13 cellular contexts compared by ENCODE assay signal in the genomic region with DNA sequence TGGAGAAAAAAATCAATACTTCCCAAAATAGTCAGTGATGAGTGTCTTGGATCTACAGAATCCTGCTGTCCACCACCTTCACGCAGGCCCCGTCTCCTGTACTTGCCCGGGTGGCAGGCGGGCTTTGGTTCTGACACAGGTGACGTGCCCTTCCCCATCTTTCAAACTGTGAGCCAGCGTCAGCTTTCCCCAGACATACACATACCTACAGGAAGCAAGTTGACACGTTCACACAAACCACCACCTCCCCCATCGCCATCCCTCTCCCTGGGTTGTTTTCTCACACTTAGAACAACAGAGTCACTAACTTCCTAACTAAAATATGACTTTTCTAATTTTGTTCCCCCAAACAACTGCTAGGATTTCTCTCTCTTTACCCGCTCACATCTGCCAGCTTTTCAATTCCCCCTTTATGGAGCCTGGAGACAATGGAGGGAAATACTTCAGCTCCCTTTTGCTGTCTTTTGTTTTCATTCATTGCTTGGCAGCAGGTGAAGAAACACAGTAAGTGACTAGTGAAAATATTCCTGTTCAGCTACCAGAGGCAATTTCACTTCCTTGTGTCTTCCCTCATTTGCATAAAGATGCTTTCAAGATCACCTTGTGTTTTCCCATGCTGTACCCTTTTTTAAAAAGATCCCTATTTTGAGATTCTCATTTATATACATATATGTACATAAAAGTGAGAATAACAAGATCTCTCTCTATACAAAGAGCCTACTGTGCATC.
DNase-seq lines count a peak whose midpoint lies in the region; ATAC-seq and TF ChIP-seq lines count a peak whose summit lies in the region.
"Had no signal": no experiment of that assay in that cellular context is flagged by ENCODE, and none has a peak within 500 bp of the region (broad histone marks: within the 10 kb centered on the region; RNA-seq: fewer than 3 reads in every experiment).

No MANE protein-coding gene starts in this region.

- DNase-seq in T-helper 1 cell (no peak), GM23338 (ENCODE audit: low spot score) (peak; percentile 39), Karpas-422 (no peak), body of pancreas (no peak), GM13977 (ENCODE audit: low spot score) (no peak), T1000 (lab: John Stamatoyannopoulos, UW) (no peak)
- no peak for DNase-seq in naive thymus-derived CD4-positive, alpha-beta T cell
- DNase-seq: ACHN, NCI-H526, stomach had no signal

- H3K9me2 ChIP-seq in GM23338 (ENCODE audit: insufficient read depth) (no peaks in the 10 kb centered on the region), Karpas-422 (replicated peaks; ENCODE audit: insufficient read depth, low read length) (no peaks in the 10 kb centered on the region)

- POLR2A ChIA-PET in naive thymus-derived CD4-positive, alpha-beta T cell (lab: Charles Lee) = no interaction called here

- no peaks in the 10 kb centered on the region for H3F3A ChIP-seq in GM23338 (replicated peaks; ENCODE audit: low read depth)

- H3K4me3 Mint-ChIP-seq in T-helper 1 cell treated with Interleukin-12 subunit alpha and Interleukin-12 subunit beta and Interleukin-4 antibody, amounts not matched to agents 30 μg/mL and 1 μg/mL, for 36 hours = peak overlapping the region; percentile 10
- no peak overlapping the region for H3K4me3 Mint-ChIP-seq in GM23338
- peak overlapping the region in 3 of 10 donors; percentile 4 to 58 (median 32) for H3K4me3 Mint-ChIP-seq in naive thymus-derived CD4-positive, alpha-beta T cell
- H3K4me3 Mint-ChIP-seq: nephron had no signal

- H3K4me1 Mint-ChIP-seq in T-helper 1 cell treated with Interleukin-12 subunit alpha and Interleukin-12 subunit beta and Interleukin-4 antibody, amounts not matched to agents 30 μg/mL and 1 μg/mL, for 36 hours (ENCODE audit: low read depth) = peaks cover 36% of the 10 kb centered on the region
- H3K4me1 Mint-ChIP-seq in GM23338 = peaks cover 55% of the 10 kb centered on the region
- peaks cover 13 to 41% (median 23%) of the 10 kb centered on the region in 7 donors for H3K4me1 Mint-ChIP-seq in naive thymus-derived CD4-positive, alpha-beta T cell

- H3K27ac Mint-ChIP-seq in T-helper 1 cell treated with Interleukin-12 subunit alpha and Interleukin-12 subunit beta and Interleukin-4 antibody, amounts not matched to agents 30 μg/mL and 1 μg/mL, for 36 hours = peak overlapping the region; percentile 32
- H3K27ac Mint-ChIP-seq in GM23338 = peak overlapping the region; percentile 56
- H3K27ac Mint-ChIP-seq in naive thymus-derived CD4-positive, alpha-beta T cell = peak overlapping the region in 7 of 9 donors; percentile 11 to 82 (median 60)

- H3K27ac ChIP-seq in GM23338 (ENCODE audit: low read depth) (peak overlapping the region; percentile 67; the same call in 1 of the 2 replicates), Karpas-422 (ENCODE audit: low read length) (peak overlapping the region; percentile 46), body of pancreas (no peak overlapping the region)
- H3K27ac ChIP-seq in naive thymus-derived CD4-positive, alpha-beta T cell (ENCODE audit: low read depth, low read length) = no peak overlapping the region
- H3K27ac ChIP-seq: KMS-11, stomach had no signal

- ATAC-seq in GM23338 (no peak), body of pancreas (no peak)
- ATAC-seq in naive thymus-derived CD4-positive, alpha-beta T cell = no peak

- intact Hi-C loops in naive thymus-derived CD4-positive, alpha-beta T cell (cut with micrococcal nuclease) = no loop called here
- intact Hi-C loops in body of pancreas (cut with DNase I) = no loop called here

- H3K27me3 Mint-ChIP-seq in T-helper 1 cell treated with Interleukin-12 subunit alpha and Interleukin-12 subunit beta and Interleukin-4 antibody, amounts not matched to agents 30 μg/mL and 1 μg/mL, for 36 hours (ENCODE audit: low read depth) = no peaks in the 10 kb centered on the region
- H3K27me3 Mint-ChIP-seq in GM23338 (ENCODE audit: insufficient read depth, low read depth, poor library complexity) = peaks cover 11% of the 10 kb centered on the region
- no peaks in the 10 kb centered on the region for H3K27me3 Mint-ChIP-seq in naive thymus-derived CD4-positive, alpha-beta T cell

- no peak for TF ChIP-seq POLR2A in body of pancreas (IDR thresholded peaks at IDR 0.05)

- no peaks in the 10 kb centered on the region for H3K27me3 ChIP-seq in GM23338 (ENCODE audit: insufficient read depth)
- H3K27me3 ChIP-seq in Karpas-422 (ENCODE audit: low read length) = no peaks in the 10 kb centered on the region
- no peaks in the 10 kb centered on the region for H3K27me3 ChIP-seq in naive thymus-derived CD4-positive, alpha-beta T cell (ENCODE audit: control insufficient read depth in 2 of 2, insufficient read depth in 2 of 2, low read length in 2 of 2)
- H3K27me3 ChIP-seq in body of pancreas = no peaks in the 10 kb centered on the region
- H3K27me3 ChIP-seq: stomach had no signal

- H2AFZ ChIP-seq in GM23338 = no peak overlapping the region
- no peak overlapping the region for H2AFZ ChIP-seq in Karpas-422 (ENCODE audit: low read length)

- H3K36me3 Mint-ChIP-seq in T-helper 1 cell treated with Interleukin-12 subunit alpha and Interleukin-12 subunit beta and Interleukin-4 antibody, amounts not matched to agents 30 μg/mL and 1 μg/mL, for 36 hours (ENCODE audit: low read depth) = peaks cover 12% of the 10 kb centered on the region
- peaks cover 12% of the 10 kb centered on the region; the same call in 2 of the 3 replicates for H3K36me3 Mint-ChIP-seq in GM23338 (ENCODE audit: low read depth)
- peaks cover 0 to 35% (median 10%) of the 10 kb centered on the region in 5 donors for H3K36me3 Mint-ChIP-seq in naive thymus-derived CD4-positive, alpha-beta T cell

- TF ChIP-seq CTCF in GM23338 (conservative IDR thresholded peaks at IDR 0.05; ENCODE audit: low read depth in 2 of 2) = no peak
- TF ChIP-seq CTCF in body of pancreas (IDR thresholded peaks at IDR 0.05) = no peak
- TF ChIP-seq CTCF in GM13977 (IDR thresholded peaks at IDR 0.05; ENCODE audit: extremely low read depth, insufficient read depth, missing control alignments) = no peak

- WGBS in body of pancreas, 2 donors = 59 to 74% methylated on average over 9 of the region's 9 CpGs

- H3K4me2 ChIP-seq in GM23338 = 0 out of 2 replicates have a peak overlapping the region, but pooled peaks have one; percentile 10
- H3K4me2 ChIP-seq in Karpas-422 (ENCODE audit: low read depth, low read length, poor library complexity, severe bottlenecking) = peak overlapping the region; percentile 20
- H3K4me2 ChIP-seq: KMS-11 had no signal

- in situ Hi-C loops in GM13977 (cut with MboI; ENCODE audit: low pct_unique_long_range_greater_than_20kb, low sequenced_read_pairs, unreplicated experiment) = no loop called here

- CTCF ChIA-PET in naive thymus-derived CD4-positive, alpha-beta T cell (lab: Charles Lee) = interaction anchor here (0.6 kb wide), 1 partner anchor 552 kb away, joined by 3 read pairs; no protein-coding TSS in a partner anchor

- H4K20me1 ChIP-seq in GM23338 (replicated peaks; ENCODE audit: insufficient read depth) = no peaks in the 10 kb centered on the region
- H4K20me1 ChIP-seq in Karpas-422 (ENCODE audit: insufficient read depth, low read depth, low read length) = no peaks in the 10 kb centered on the region

- no peaks in the 10 kb centered on the region for H3K9me3 Mint-ChIP-seq in T-helper 1 cell treated with Interleukin-12 subunit alpha and Interleukin-12 subunit beta and Interleukin-4 antibody, amounts not matched to agents 30 μg/mL and 1 μg/mL, for 36 hours
- peaks cover 2% of the 10 kb centered on the region; the same call in 1 of the 3 replicates for H3K9me3 Mint-ChIP-seq in GM23338
- H3K9me3 Mint-ChIP-seq in naive thymus-derived CD4-positive, alpha-beta T cell = no peaks in the 10 kb centered on the region
- H3K9me3 Mint-ChIP-seq: nephron had no signal

- H3K4me1 ChIP-seq in GM23338 (ENCODE audit: insufficient read depth) (peaks cover 19% of the 10 kb centered on the region), Karpas-422 (ENCODE audit: low read length) (peaks cover 37% of the 10 kb centered on the region), body of pancreas (peaks cover 3% of the 10 kb centered on the region)
- H3K4me1 ChIP-seq in naive thymus-derived CD4-positive, alpha-beta T cell (ENCODE audit: control insufficient read depth in 2 of 2, insufficient read depth in 2 of 2, low read length in 2 of 2) = peaks cover 0 to 21% of the 10 kb centered on the region in 2 donors

- no peaks in the 10 kb centered on the region for H3K36me3 ChIP-seq in GM23338 (ENCODE audit: insufficient read depth)
- peaks cover 3% of the 10 kb centered on the region; the same call in 1 of the 2 replicates for H3K36me3 ChIP-seq in Karpas-422 (ENCODE audit: insufficient read depth, low read length)
- H3K36me3 ChIP-seq in naive thymus-derived CD4-positive, alpha-beta T cell (ENCODE audit: control insufficient read depth in 2 of 3, insufficient read depth in 3 of 3, low read length in 3 of 3) = peaks cover 0 to 8% (median 0%) of the 10 kb centered on the region in 3 experiments
- no peaks in the 10 kb centered on the region for H3K36me3 ChIP-seq in body of pancreas (replicated peaks in 1 of 2; ENCODE audit: insufficient read depth in 1 of 2, low read depth in 2 of 2)

- H3K4me3 ChIP-seq in GM23338 = no peak overlapping the region
- H3K4me3 ChIP-seq in Karpas-422 (ENCODE audit: low read length) = no peak overlapping the region
- no peak overlapping the region for H3K4me3 ChIP-seq in naive thymus-derived CD4-positive, alpha-beta T cell (ENCODE audit: low read length)
- no peak overlapping the region for H3K4me3 ChIP-seq in body of pancreas
- H3K4me3 ChIP-seq: stomach had no signal

- H3K9ac ChIP-seq in Karpas-422 (ENCODE audit: low read length) = no peak overlapping the region
- H3K9ac ChIP-seq: KMS-11 had no signal

- no peaks in the 10 kb centered on the region for H3K79me2 ChIP-seq in GM23338 (replicated peaks; ENCODE audit: insufficient read depth)
- peaks cover 47% of the 10 kb centered on the region for H3K79me2 ChIP-seq in Karpas-422 (ENCODE audit: low read length)

- H3K9me3 ChIP-seq in Karpas-422 (ENCODE audit: low read length) = no peaks in the 10 kb centered on the region
- no peaks in the 10 kb centered on the region for H3K9me3 ChIP-seq in naive thymus-derived CD4-positive, alpha-beta T cell (ENCODE audit: control insufficient read depth in 2 of 3, low read length in 3 of 3)
- no peaks in the 10 kb centered on the region for H3K9me3 ChIP-seq in body of pancreas
- H3K9me3 ChIP-seq: stomach had no signal

Comparison
In these comparisons a context has a peak if more than half of its experiments do, and no peak if none do; other contexts are left out.
1. H3K27ac ChIP-seq: peak in GM23338 (single experiment) and Karpas-422 (single experiment); none in naive thymus-derived CD4-positive, alpha-beta T cell (single experiment) and body of pancreas (0 of 4).
2. Peak in every context shown above with its lines, with median percentiles within 50 percentile points of each other: H3K27ac Mint-ChIP-seq.